ENCODE assay signal across 14 cellular contexts in genomic region chr9:21558079-21558478, GRCh38.
DNase-seq lines count a peak whose midpoint lies in the region; ATAC-seq and TF ChIP-seq lines count a peak whose summit lies in the region.
"Had no signal": no experiment of that assay in that cellular context is flagged by ENCODE, and none has a peak within 500 bp of the region (broad histone marks: within the 10 kb centered on the region; RNA-seq: fewer than 3 reads in every experiment).

No MANE protein-coding gene starts in this region.

- H3K4me3 Mint-ChIP-seq in activated CD4-positive, alpha-beta memory T cell treated with anti-CD3 and anti-CD28 coated beads for 36 hours: peak overlapping the region; percentile 85
- H3K4me3 Mint-ChIP-seq in activated CD4-positive, alpha-beta memory T cell treated with anti-CD3 and anti-CD28 coated beads, Interleukin-2, amount 10 ng/mL, durations not matched to agents 7 days and 5 days: no peak overlapping the region
- H3K4me3 Mint-ChIP-seq in WTC11: peak overlapping the region; percentile 78

- H3K27me3 ChIP-seq in skeletal muscle satellite cell (ENCODE audit: control insufficient read depth, insufficient read depth, low read length): no peaks in the 10 kb centered on the region

- H3K4me2 ChIP-seq in skeletal muscle satellite cell (ENCODE audit: low read length): peak overlapping the region; percentile 93

- H3K36me3 Mint-ChIP-seq in activated CD4-positive, alpha-beta memory T cell treated with anti-CD3 and anti-CD28 coated beads for 36 hours: no peaks in the 10 kb centered on the region
- no peaks in the 10 kb centered on the region for H3K36me3 Mint-ChIP-seq in activated CD4-positive, alpha-beta memory T cell treated with anti-CD3 and anti-CD28 coated beads, Interleukin-2, amount 10 ng/mL, durations not matched to agents 7 days and 5 days (ENCODE audit: low read depth)
- H3K36me3 Mint-ChIP-seq in WTC11: no peaks in the 10 kb centered on the region

- no peaks in the 10 kb centered on the region for H3K36me3 ChIP-seq in skeletal muscle satellite cell (ENCODE audit: insufficient read depth, low read length)
- H3K36me3 ChIP-seq: esophagus muscularis mucosa, spleen had no signal

- CTCF ChIA-PET in activated CD4-positive, alpha-beta memory T cell treated with anti-CD3 and anti-CD28 coated beads for 36 hours (lab: Charles Lee): interaction anchor here (0.9 to 2.0 kb wide), 2 partner anchors 229 to 305 kb away, joined by 3 to 5 read pairs; no protein-coding TSS in a partner anchor
- CTCF ChIA-PET in activated CD4-positive, alpha-beta memory T cell treated with anti-CD3 and anti-CD28 coated beads, Interleukin-2, amount 10 ng/mL, durations not matched to agents 7 days and 5 days (lab: Charles Lee): interaction anchor here (1.1 kb wide), 2 partner anchors 13 to 151 kb away, joined by 3 to 4 read pairs; no protein-coding TSS in a partner anchor
- CTCF ChIA-PET in WTC11 (lab: Charles Lee): interaction anchor here (2.1 kb wide), 1 partner anchor 124 kb away, joined by 7 read pairs; no protein-coding TSS in a partner anchor

- H3K9me3 ChIP-seq in skeletal muscle satellite cell (replicated peaks; ENCODE audit: low read length): no peaks in the 10 kb centered on the region
- H3K9me3 ChIP-seq: esophagus muscularis mucosa, spleen had no signal

- no peak overlapping the region for H3K27ac Mint-ChIP-seq in activated CD4-positive, alpha-beta memory T cell treated with anti-CD3 and anti-CD28 coated beads for 36 hours
- H3K27ac Mint-ChIP-seq in activated CD4-positive, alpha-beta memory T cell treated with anti-CD3 and anti-CD28 coated beads, Interleukin-2, amount 10 ng/mL, durations not matched to agents 7 days and 5 days: no peak overlapping the region
- no peak overlapping the region for H3K27ac Mint-ChIP-seq in WTC11

- peaks cover 20% of the 10 kb centered on the region for H3K4me1 Mint-ChIP-seq in activated CD4-positive, alpha-beta memory T cell treated with anti-CD3 and anti-CD28 coated beads for 36 hours (ENCODE audit: low read depth)
- peaks cover 10% of the 10 kb centered on the region for H3K4me1 Mint-ChIP-seq in activated CD4-positive, alpha-beta memory T cell treated with anti-CD3 and anti-CD28 coated beads, Interleukin-2, amount 10 ng/mL, durations not matched to agents 7 days and 5 days
- peaks cover 48% of the 10 kb centered on the region for H3K4me1 Mint-ChIP-seq in WTC11

- no peak for ATAC-seq in WTC11

- POLR2A ChIA-PET in activated CD4-positive, alpha-beta memory T cell treated with anti-CD3 and anti-CD28 coated beads for 36 hours (lab: Charles Lee): no interaction called here
- POLR2A ChIA-PET in activated CD4-positive, alpha-beta memory T cell treated with anti-CD3 and anti-CD28 coated beads, Interleukin-2, amount 10 ng/mL, durations not matched to agents 7 days and 5 days (lab: Charles Lee): interaction anchor here (2.0 kb wide), 1 partner anchor 20 kb away, joined by 16 read pairs; no protein-coding TSS in a partner anchor
- POLR2A ChIA-PET in WTC11 (lab: Charles Lee): no interaction called here

- no peaks in the 10 kb centered on the region for H3K9me3 Mint-ChIP-seq in activated CD4-positive, alpha-beta memory T cell treated with anti-CD3 and anti-CD28 coated beads for 36 hours
- H3K9me3 Mint-ChIP-seq in activated CD4-positive, alpha-beta memory T cell treated with anti-CD3 and anti-CD28 coated beads, Interleukin-2, amount 10 ng/mL, durations not matched to agents 7 days and 5 days: no peaks in the 10 kb centered on the region
- no peaks in the 10 kb centered on the region for H3K9me3 Mint-ChIP-seq in WTC11

- H3K4me1 ChIP-seq in skeletal muscle satellite cell (ENCODE audit: control insufficient read depth, insufficient read depth, low read length): peaks cover 17% of the 10 kb centered on the region

- H3K27me3 Mint-ChIP-seq in activated CD4-positive, alpha-beta memory T cell treated with anti-CD3 and anti-CD28 coated beads for 36 hours: peaks cover 34% of the 10 kb centered on the region
- H3K27me3 Mint-ChIP-seq in activated CD4-positive, alpha-beta memory T cell treated with anti-CD3 and anti-CD28 coated beads, Interleukin-2, amount 10 ng/mL, durations not matched to agents 7 days and 5 days: peaks cover 48% of the 10 kb centered on the region
- H3K27me3 Mint-ChIP-seq in WTC11 (ENCODE audit: low read depth): peaks cover 14% of the 10 kb centered on the region

- intact Hi-C loops in activated CD4-positive, alpha-beta memory T cell treated with anti-CD3 and anti-CD28 coated beads for 36 hours (cut with micrococcal nuclease): loop anchor here (2.0 to 10.0 kb wide), 4 partner anchors 19 to 231 kb away; no protein-coding TSS in a partner anchor

- peak overlapping the region; percentile 62 for H3K4me3 ChIP-seq in fibroblast of pulmonary artery (replicated peaks; ENCODE audit: low read depth, low read length)
- peak overlapping the region; percentile 78 for H3K4me3 ChIP-seq in skeletal muscle satellite cell (ENCODE audit: low read length)
- H3K4me3 ChIP-seq: lung had no signal

- no peak for DNase-seq in activated CD4-positive, alpha-beta memory T cell treated with anti-CD3 and anti-CD28 coated beads for 36 hours
- DNase-seq in activated CD4-positive, alpha-beta memory T cell treated with anti-CD3 and anti-CD28 coated beads, Interleukin-2, amount 10 ng/mL, durations not matched to agents 7 days and 5 days: no peak
- no peak for DNase-seq in WTC11 (ENCODE audit: low spot score)
- DNase-seq in fibroblast of pulmonary artery (ENCODE audit: low read depth): no peak
- DNase-seq in hippocampal formation (lab: John Stamatoyannopoulos, UW): no peak
- no peak for DNase-seq in NCI-H226
- DNase-seq in GM19238 (ENCODE audit: insufficient read length, low spot score): no peak
- DNase-seq: activated CD4-positive, CD25-positive, alpha-beta regulatory T cell; anterior cingulate cortex; spleen; stimulated activated CD8-positive, alpha-beta memory T cell treated with anti-CD3 and anti-CD28 coated beads, Interleukin-4, amount 100 ng/mL, for 48 hours had no signal

- H3K9ac ChIP-seq in skeletal muscle satellite cell (ENCODE audit: low read depth, low read length): peak overlapping the region; percentile 89

- TF ChIP-seq CTCF in WTC11 (IDR thresholded peaks at IDR 0.05) (no peak), fibroblast of pulmonary artery (IDR thresholded peaks at IDR 0.05; ENCODE audit: low read length, missing control alignments) (no peak)

TF ChIP-seq in WTC11, 78 proteins besides CTCF, POLR2A, EP300 and RAD21:
- TF ChIP-seq ZNF232 (CRISPR knock-in tag; IDR thresholded peaks at IDR 0.05) (no peak), ETV6 (CRISPR knock-in tag; IDR thresholded peaks at IDR 0.05) (no peak), FOXJ3 (CRISPR knock-in tag; IDR thresholded peaks at IDR 0.05; ENCODE audit: borderline replicate concordance) (no peak), ZNF219 (CRISPR knock-in tag; IDR thresholded peaks at IDR 0.05; ENCODE audit: borderline replicate concordance) (no peak), TP53 (CRISPR knock-in tag; IDR thresholded peaks at IDR 0.05) (no peak), TEAD4 (CRISPR knock-in tag; IDR thresholded peaks at IDR 0.05) (no peak), ZNF416 (CRISPR knock-in tag; IDR thresholded peaks at IDR 0.05) (no peak), ZNF532 (CRISPR knock-in tag; IDR thresholded peaks at IDR 0.05; ENCODE audit: borderline replicate concordance) (no peak)
TF ChIP-seq in WTC11: peak in this region for 0.
